Comparison of ENCODE assay signal across 29 cellular contexts in genomic region chr16:19323596-19323995, GRCh38. TPM values are rescaled to one million over a fixed set of nuclear protein-coding genes. Genes with fewer than 3 reads are reported as not detected.
"Had no signal": no experiment of that assay in that cellular context is flagged by ENCODE, and none has a peak within 500 bp of the region (broad histone marks: within the 10 kb centered on the region; RNA-seq: fewer than 3 reads in every experiment).

No MANE protein-coding gene starts in this region.

- H3K79me2 ChIP-seq: hepatocyte had no signal

- H3K4me3 Mint-ChIP-seq: naive B cell; natural killer cell; nephron progenitor cell; stimulated activated memory B cell treated with anti-CD40 and anti-IgM and Interleukin-4, amounts not matched to agents 10 μg/mL and 1 μg/mL and 100 μg/mL, for 72 hours; stimulated activated naive CD8-positive, alpha-beta T cell treated with anti-CD3 and anti-CD28 coated beads, Interleukin-15, amount 100 ng/mL, for 72 hours; type B pancreatic cell had no signal

- ATAC-seq: natural killer cell; pancreas; right cardiac atrium; stimulated activated memory B cell treated with anti-CD40 and anti-IgM and Interleukin-4, amounts not matched to agents 10 μg/mL and 1 μg/mL and 100 μg/mL, for 72 hours; stimulated activated naive CD8-positive, alpha-beta T cell treated with anti-CD3 and anti-CD28 coated beads, Interleukin-15, amount 100 ng/mL, for 72 hours had no signal

- H3K4me2 ChIP-seq: hepatocyte, smooth muscle cell had no signal

- H3K27ac Mint-ChIP-seq: naive B cell; natural killer cell; nephron progenitor cell; stimulated activated memory B cell treated with anti-CD40 and anti-IgM and Interleukin-4, amounts not matched to agents 10 μg/mL and 1 μg/mL and 100 μg/mL, for 72 hours; type B pancreatic cell had no signal

- H2AFZ ChIP-seq: hepatocyte had no signal

- H3K36me3 ChIP-seq: left ventricle myocardium inferior, pancreas, prostate gland, tibial nerve, uterus had no signal

- H3K9me3 Mint-ChIP-seq: natural killer cell; stimulated activated naive CD8-positive, alpha-beta T cell treated with anti-CD3 and anti-CD28 coated beads, Interleukin-15, amount 100 ng/mL, for 72 hours; type B pancreatic cell had no signal

- H3K27me3 ChIP-seq: hepatocyte, pancreas, tibial nerve, uterus had no signal

- DNase-seq: islet precursor cell; left ventricle myocardium inferior; naive B cell; natural killer cell; nephron progenitor cell; pancreas; retina; right cardiac atrium; stimulated activated CD4-positive, alpha-beta T cell treated with anti-CD3 and anti-CD28 coated beads, Interleukin-1b, Interleukin-23, amount 100 ng/mL, for 48 hours; stimulated activated CD4-positive, alpha-beta T cell treated with anti-CD3 and anti-CD28 coated beads, Interleukin-2, amount 100 ng/mL, for 48 hours; stimulated activated CD4-positive, alpha-beta T cell treated with anti-CD3 and anti-CD28 coated beads, Interleukin-4, amount 100 ng/mL, for 4 hours; stimulated activated CD8-positive, alpha-beta memory T cell treated with anti-CD3 and anti-CD28 coated beads, Interleukin-4, amount 100 ng/mL, for 48 hours; stimulated activated naive CD4-positive, alpha-beta T cell treated with Interleukin-2 at 50 U/mL for 16 hours; stimulated activated naive CD8-positive, alpha-beta T cell treated with anti-CD3 and anti-CD28 coated beads, Interleukin-15, amount 100 ng/mL, for 72 hours; substantia nigra; uterus had no signal

- H3K4me1 Mint-ChIP-seq: naive B cell; natural killer cell; nephron progenitor cell; stimulated activated memory B cell treated with anti-CD40 and anti-IgM and Interleukin-4, amounts not matched to agents 10 μg/mL and 1 μg/mL and 100 μg/mL, for 72 hours; stimulated activated naive CD8-positive, alpha-beta T cell treated with anti-CD3 and anti-CD28 coated beads, Interleukin-15, amount 100 ng/mL, for 72 hours had no signal

- H3K4me3 ChIP-seq: hepatocyte, left ventricle myocardium inferior, lung, pancreas, prostate gland, smooth muscle cell, tibial nerve, uterus had no signal

- H3K9me3 ChIP-seq: pancreas, prostate gland, uterus had no signal

- H3K36me3 Mint-ChIP-seq: naive B cell; natural killer cell; stimulated activated memory B cell treated with anti-CD40 and anti-IgM and Interleukin-4, amounts not matched to agents 10 μg/mL and 1 μg/mL and 100 μg/mL, for 72 hours; type B pancreatic cell had no signal

- H3K27ac ChIP-seq: hepatocyte, left ventricle myocardium inferior, pancreas, prostate gland, tibial nerve, uterus had no signal

- H3K4me1 ChIP-seq: left ventricle myocardium inferior, pancreas, prostate gland, tibial nerve, uterus had no signal

- FAIRE-seq: pancreas had no signal

RNA-seq across cellular contexts. Expression of gene CLEC19A, which starts 38.1 kb away (rescaled TPM):
- total RNA-seq: hepatocyte, kidney epithelial cell, left ventricle myocardium inferior, lower leg skin, lung, natural killer cell, omental fat pad, right cardiac atrium, skeletal muscle tissue, smooth muscle cell, temporal lobe, tibial nerve, ureter, uterus had no signal
- polyA plus RNA-seq: hepatocyte, pancreas, right cardiac atrium, smooth muscle cell had no signal
